In the genomic region with DNA sequence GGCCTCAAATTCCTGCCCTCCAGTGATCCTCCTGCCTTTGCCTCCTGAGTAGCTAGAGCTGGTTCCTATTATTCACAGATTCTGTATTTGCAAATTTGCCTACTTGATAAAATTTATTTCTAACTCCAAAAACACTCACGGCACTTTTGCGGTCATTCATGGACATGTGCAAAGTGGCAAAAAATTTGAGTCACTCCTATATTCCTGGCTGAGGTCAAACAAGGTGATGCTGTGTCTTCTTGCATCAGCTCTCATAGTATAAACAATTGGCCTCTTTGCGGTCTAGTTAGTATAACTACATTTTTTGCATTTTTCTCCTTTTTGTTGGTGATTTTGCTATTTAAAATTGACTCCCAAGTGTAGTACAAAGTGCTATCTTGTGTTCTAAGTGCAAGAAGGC, we compare ENCODE assay signal across 22 cellular contexts. TPM values are rescaled to one million over a fixed set of nuclear protein-coding genes. Genes with fewer than 3 reads are reported as not detected.
DNase-seq lines count a peak whose midpoint lies in the region; ATAC-seq, FAIRE-seq and TF ChIP-seq lines count a peak whose summit lies in the region.
"Had no signal": no experiment of that assay in that cellular context is flagged by ENCODE, and none has a peak within 500 bp of the region (broad histone marks: within the 10 kb centered on the region; RNA-seq: fewer than 3 reads in every experiment).

No MANE protein-coding gene starts in this region.

- H3K4me1 Mint-ChIP-seq in activated T-helper 17 cell treated with anti-CD3 and anti-CD28 coated beads, Interleukin-2, amount 50 U/mL, for 72 hours = peaks cover 28% of the 10 kb centered on the region
- H3K4me1 Mint-ChIP-seq: brain had no signal

- TF ChIP-seq CTCF in D721Med (IDR thresholded peaks at IDR 0.05; ENCODE audit: insufficient read depth, missing control alignments) = no peak

- H3K27me3 Mint-ChIP-seq in activated T-helper 17 cell treated with anti-CD3 and anti-CD28 coated beads, Interleukin-2, amount 50 U/mL, for 72 hours = no peaks in the 10 kb centered on the region
- H3K27me3 Mint-ChIP-seq: brain, naive B cell had no signal

- no peaks in the 10 kb centered on the region for H3K9me3 Mint-ChIP-seq in activated T-helper 17 cell treated with anti-CD3 and anti-CD28 coated beads, Interleukin-2, amount 50 U/mL, for 72 hours

- H3K4me3 Mint-ChIP-seq in activated T-helper 17 cell treated with anti-CD3 and anti-CD28 coated beads, Interleukin-2, amount 50 U/mL, for 72 hours = no peak overlapping the region
- H3K4me3 Mint-ChIP-seq: brain; CD8-positive, alpha-beta T cell; naive B cell had no signal

- peaks cover 53% of the 10 kb centered on the region for H3K36me3 Mint-ChIP-seq in activated T-helper 17 cell treated with anti-CD3 and anti-CD28 coated beads, Interleukin-2, amount 50 U/mL, for 72 hours (ENCODE audit: low read depth)

- H3K27ac ChIP-seq in epithelial cell of prostate = peak overlapping the region; percentile 96
- H3K27ac ChIP-seq: hepatocyte, KMS-11, WERI-Rb-1 had no signal

- no peak for ATAC-seq in HG03565 (IDR thresholded peaks at IDR 0.05; ENCODE audit: unreplicated experiment)
- no peak for ATAC-seq in activated T-helper 17 cell treated with anti-CD3 and anti-CD28 coated beads, Interleukin-2, amount 50 U/mL, for 72 hours (replicated peaks)
- ATAC-seq: CD8-positive, alpha-beta T cell; left lung had no signal

- no peak overlapping the region for H3K27ac Mint-ChIP-seq in activated T-helper 17 cell treated with anti-CD3 and anti-CD28 coated beads, Interleukin-2, amount 50 U/mL, for 72 hours
- H3K27ac Mint-ChIP-seq: brain; CD8-positive, alpha-beta T cell had no signal

- no peak for FAIRE-seq in D721Med (lab: Jason Lieb, UNC)

- DNase-seq in ELR (ENCODE audit: low read depth) = peak; percentile 99
- DNase-seq in RPMI7951 (ENCODE audit: low read depth) = peak; percentile 82
- no peak for DNase-seq in epithelial cell of prostate (ENCODE audit: low read depth, low spot score)
- peak; percentile 33 for DNase-seq in renal cortical epithelial cell (ENCODE audit: low read depth)
- DNase-seq in activated gamma-delta T cell (lab: John Stamatoyannopoulos, UW) = no peak
- no peak for DNase-seq in D721Med (ENCODE audit: insufficient read length, low spot score)
- DNase-seq: activated CD8-positive, alpha-beta memory T cell treated with anti-CD3 and anti-CD28 coated beads for 24 hours; activated effector memory CD4-positive, alpha-beta T cell treated with Interleukin-2 at 50 U/mL for 16 hours; CD8-positive, alpha-beta T cell; GDM1; left lung; naive B cell; NCI-H1417 treated with DMSO at 0.1 percent for 48 hours; retina; stimulated activated CD4-positive, alpha-beta T cell treated with anti-CD3 and anti-CD28 coated beads, Interleukin-1b, Interleukin-23, amount 100 ng/mL, for 48 hours; WERI-Rb-1 had no signal

RNA-seq across cellular contexts. Expression of gene ATF1, which starts 24.7 kb away (rescaled TPM):
- 19.8 and 24.6 TPM in 2 replicates for total RNA-seq in RPMI7951 (2014; rRNA removed; shearing (Covaris generic))
- total RNA-seq in renal cortical epithelial cell = 17.0 and 25.3 TPM in 2 replicates
- total RNA-seq in activated T-helper 17 cell treated with anti-CD3 and anti-CD28 coated beads, Interleukin-2, amount 50 U/mL, for 72 hours = 10 to 100 TPM; 53.8 to 55.7 TPM

RNA-seq across cellular contexts. Expression of gene TMPRSS12, which starts 54.2 kb away (rescaled TPM):
- not detected in 2 replicates for total RNA-seq in RPMI7951 (2014; rRNA removed; shearing (Covaris generic))
- total RNA-seq in renal cortical epithelial cell = not detected in 2 replicates
- total RNA-seq in activated T-helper 17 cell treated with anti-CD3 and anti-CD28 coated beads, Interleukin-2, amount 50 U/mL, for 72 hours = not detected
- total RNA-seq: CD8-positive, alpha-beta T cell; hepatocyte; left lung; temporal lobe had no signal

Comparison
In these comparisons a context has a peak if more than half of its experiments do, and no peak if none do; other contexts are left out.
1. DNase-seq: peak in ELR (single experiment), RPMI7951 (single experiment) and renal cortical epithelial cell (single experiment); none in epithelial cell of prostate (single experiment), activated gamma-delta T cell (single experiment) and D721Med (single experiment).